Comparison of ENCODE assay signal across 18 cellular contexts in the genomic region with DNA sequence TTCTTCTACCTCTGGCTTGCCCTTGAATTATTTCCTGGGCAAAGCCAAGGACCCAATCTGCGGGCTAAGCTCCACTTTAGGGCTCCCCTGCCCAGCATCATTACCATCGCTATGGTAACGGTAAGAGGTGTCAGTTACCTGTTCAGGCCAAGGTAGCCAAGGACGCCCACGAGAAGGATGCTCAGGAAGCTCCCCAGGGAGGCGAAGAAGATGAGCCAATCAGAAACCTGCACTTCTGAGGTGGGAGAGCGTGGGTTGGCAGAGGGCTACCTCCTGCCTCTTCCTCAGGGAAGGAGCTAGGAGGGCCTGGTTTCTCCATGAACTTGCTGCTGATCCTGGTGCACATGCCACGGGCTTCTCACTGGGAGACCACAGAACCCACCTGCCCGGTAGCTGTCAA. TPM values are rescaled to one million over a fixed set of nuclear protein-coding genes. Genes with fewer than 3 reads are reported as not detected.
DNase-seq lines count a peak whose midpoint lies in the region; TF ChIP-seq lines count a peak whose summit lies in the region.
"Had no signal": no experiment of that assay in that cellular context is flagged by ENCODE, and none has a peak within 500 bp of the region (broad histone marks: within the 10 kb centered on the region; RNA-seq: fewer than 3 reads in every experiment).

No MANE protein-coding gene starts in this region.

- DNase-seq in DMS153 (lab: John Stamatoyannopoulos, UW) (peak; percentile 40), DMS153 treated with DMSO at 0.1 percent for 48 hours (lab: John Stamatoyannopoulos, UW; ENCODE audit: unreplicated experiment) (no peak), NCI-H1417 (lab: John Stamatoyannopoulos, UW) (peak; percentile 71 to 91 (median 89)), NCI-H69 (lab: John Stamatoyannopoulos, UW) (peak; percentile 90), NCI-H1930 (lab: John Stamatoyannopoulos, UW) (no peak), iPS-NIHi11 (ENCODE audit: low spot score) (no peak), left ventricle myocardium inferior (no peak)
- DNase-seq: activated CD8-positive, alpha-beta memory T cell treated with anti-CD3 and anti-CD28 coated beads for 24 hours; activated naive CD4-positive, alpha-beta T cell treated with anti-CD3 and anti-CD28 coated beads, Interleukin-2, amount 10 ng/mL, durations not matched to agents 7 days and 5 days; activated T-cell treated with anti-CD3 and anti-CD28 coated beads, Interleukin-2, amount 50 U/mL, for 4 hours; central memory CD4-positive, alpha-beta T cell; kidney; naive B cell; NCI-H526; ovary had no signal

- H3K27me3 ChIP-seq in layer of hippocampus (ENCODE audit: control insufficient read depth, insufficient read depth, low read length) (no peaks in the 10 kb centered on the region), left ventricle myocardium inferior (ENCODE audit: low read depth) (peaks cover 30% of the 10 kb centered on the region)
- H3K27me3 ChIP-seq: ovary, right atrium auricular region had no signal

- H3K36me3 ChIP-seq in left ventricle myocardium inferior = no peaks in the 10 kb centered on the region
- H3K36me3 ChIP-seq: ovary, right atrium auricular region had no signal

- peak overlapping the region; percentile 78 for H3K27ac ChIP-seq in layer of hippocampus (ENCODE audit: low read depth, low read length)
- no peak overlapping the region for H3K27ac ChIP-seq in left ventricle myocardium inferior (replicated peaks)
- H3K27ac ChIP-seq: 22Rv1, ovary, right atrium auricular region had no signal

- H3K4me1 ChIP-seq in left ventricle myocardium inferior = peaks cover 15% of the 10 kb centered on the region

- TF ChIP-seq CTCF in left ventricle myocardium inferior (IDR thresholded peaks at IDR 0.05; ENCODE audit: borderline replicate concordance) = no peak

- no peak overlapping the region for H3K4me3 ChIP-seq in left ventricle myocardium inferior
- H3K4me3 ChIP-seq: ovary, right atrium auricular region had no signal

- intact Hi-C loops in left ventricle myocardium inferior (cut with micrococcal nuclease) = no loop called here

- H3K9me3 ChIP-seq in left ventricle myocardium inferior (replicated peaks) = no peaks in the 10 kb centered on the region
- H3K9me3 ChIP-seq: ovary, right atrium auricular region had no signal

RNA-seq across cellular contexts. Expression of a gene that starts 24.7 kb away (rescaled TPM):
- total RNA-seq in left ventricle myocardium inferior = 0.44 TPM

RNA-seq across cellular contexts. Expression of a gene that starts 35.5 kb away (rescaled TPM):
- total RNA-seq in left ventricle myocardium inferior = 4.6 TPM

RNA-seq across cellular contexts. Expression of a gene that starts 54.1 kb away (rescaled TPM):
- total RNA-seq in left ventricle myocardium inferior = 16.6 TPM

Comparison
In these comparisons a context has a peak if more than half of its experiments do, and no peak if none do; other contexts are left out.
1. DNase-seq: peak in DMS153 (single experiment), NCI-H1417 (3 of 3) and NCI-H69 (single experiment); none in DMS153 treated with DMSO at 0.1 percent for 48 hours (single experiment), NCI-H1930 (0 of 2), iPS-NIHi11 (single experiment) and left ventricle myocardium inferior (single experiment).